In genomic region chr2:111157798-111158197, GRCh38 we compare ENCODE assay signal across 9 cellular contexts. TPM values are rescaled to one million over a fixed set of nuclear protein-coding genes. Genes with fewer than 3 reads are reported as not detected.
DNase-seq lines count a peak whose midpoint lies in the region; ATAC-seq and TF ChIP-seq lines count a peak whose summit lies in the region.
"Had no signal": no experiment of that assay in that cellular context is flagged by ENCODE, and none has a peak within 500 bp of the region (broad histone marks: within the 10 kb centered on the region; RNA-seq: fewer than 3 reads in every experiment).

No MANE protein-coding gene starts in this region.

- H3K27ac Mint-ChIP-seq in nephron progenitor cell, result peak overlapping the region; percentile 50
- H3K27ac Mint-ChIP-seq in Calu3 (ENCODE audit: unreplicated experiment), result no peak overlapping the region
- H3K27ac Mint-ChIP-seq in MCF 10A (ENCODE audit: low read depth, unreplicated experiment), result no peak overlapping the region

- H3K4me2 ChIP-seq in KMS-11, result peak overlapping the region; percentile 67

- DNase-seq in NCI-H510A treated with DMSO at 0.1 percent for 48 hours (lab: John Stamatoyannopoulos, UW) (peak; percentile 34), NCI-H510A (lab: John Stamatoyannopoulos, UW) (no peak), nephron progenitor cell (no peak), Calu3 (no peak), MCF 10A (ENCODE audit: unreplicated experiment) (no peak)
- DNase-seq in stimulated activated CD4-positive, alpha-beta T cell treated with anti-CD3 and anti-CD28 coated beads, Interleukin-2, amount 100 ng/mL, for 24 hours, result no peak

- peak; percentile 67 for ATAC-seq in GM21825 (IDR thresholded peaks at IDR 0.05; ENCODE audit: unreplicated experiment)
- ATAC-seq: K562 had no signal

- H3K27ac ChIP-seq in KMS-11, result peak overlapping the region; percentile 93

- H3K9me3 Mint-ChIP-seq in nephron progenitor cell (no peaks in the 10 kb centered on the region), Calu3 (ENCODE audit: low read depth, unreplicated experiment) (no peaks in the 10 kb centered on the region), MCF 10A (ENCODE audit: unreplicated experiment) (no peaks in the 10 kb centered on the region)

- H3K79me2 ChIP-seq in KMS-11 (ENCODE audit: insufficient read depth, low read depth), result peaks cover 21% of the 10 kb centered on the region; the same call in 1 of the 2 replicates

- no peaks in the 10 kb centered on the region for H4K20me1 ChIP-seq in KMS-11 (ENCODE audit: insufficient read depth)

- H3K27me3 Mint-ChIP-seq in nephron progenitor cell (ENCODE audit: low read depth, poor library complexity) (no peaks in the 10 kb centered on the region), Calu3 (ENCODE audit: unreplicated experiment) (no peaks in the 10 kb centered on the region), MCF 10A (ENCODE audit: insufficient read depth, unreplicated experiment) (no peaks in the 10 kb centered on the region)

- H2AFZ ChIP-seq in KMS-11 (ENCODE audit: low read depth), result no peak overlapping the region

- H3K27me3 ChIP-seq in KMS-11 (ENCODE audit: insufficient read depth, low read depth), result no peaks in the 10 kb centered on the region

- TF ChIP-seq CTCF in KMS-11 (conservative IDR thresholded peaks at IDR 0.05; ENCODE audit: low read depth, low read length), result no peak
- no peak for TF ChIP-seq CTCF in nephron progenitor cell (IDR thresholded peaks at IDR 0.05)
- TF ChIP-seq CTCF in Calu3 (IDR thresholded peaks at IDR 0.05; ENCODE audit: unreplicated experiment), result no peak
- no peak for TF ChIP-seq CTCF in MCF 10A (IDR thresholded peaks at IDR 0.05; ENCODE audit: unreplicated experiment)

- intact Hi-C loops in Calu3 (cut with micrococcal nuclease; ENCODE audit: unreplicated experiment) (no loop called here), MCF 10A (cut with micrococcal nuclease) (no loop called here)

- BruUV-seq in Calu3 (replicated peaks; lab: Mats Ljungman, UMichigan) (no TSS peak), MCF 10A (replicated peaks; lab: Mats Ljungman, UMichigan) (no TSS peak)

- no peaks in the 10 kb centered on the region for H3K36me3 ChIP-seq in KMS-11 (ENCODE audit: insufficient read depth)

- CTCF ChIA-PET in Calu3 (lab: Charles Lee), result interaction anchor here (0.5 kb wide), 1 partner anchor 20 kb away, joined by 3 read pairs; no protein-coding TSS in a partner anchor
- CTCF ChIA-PET in MCF 10A (lab: Yijun Ruan, JAX), result interaction anchor here (0.5 to 1.4 kb wide), 2 partner anchors 10 to 13 kb away, joined by 3 to 4 read pairs; no protein-coding TSS in a partner anchor

- H3K36me3 Mint-ChIP-seq in nephron progenitor cell (ENCODE audit: low read depth) (peaks cover 88% of the 10 kb centered on the region), Calu3 (ENCODE audit: insufficient read depth, unreplicated experiment) (peaks cover 4% of the 10 kb centered on the region), MCF 10A (ENCODE audit: insufficient read depth, unreplicated experiment) (peaks cover 77% of the 10 kb centered on the region)

- H3K4me3 ChIP-seq in KMS-11 (IDR thresholded peaks at IDR 0.05; ENCODE audit: insufficient read depth, low read depth, low read length), result no peak overlapping the region
- H3K4me3 ChIP-seq: K562 had no signal

- POLR2A ChIA-PET in MCF 10A (lab: Yijun Ruan, JAX), result interaction anchor here (1.0 to 1.8 kb wide), 2 partner anchors 11 to 34 kb away, joined by 3 to 5 read pairs; no protein-coding TSS in a partner anchor

- H3K9ac ChIP-seq in KMS-11, result peak overlapping the region; percentile 40; the same call in 1 of the 2 replicates

- H3K4me1 Mint-ChIP-seq in nephron progenitor cell (peaks cover 34% of the 10 kb centered on the region), Calu3 (ENCODE audit: low read depth, unreplicated experiment) (peaks cover 19% of the 10 kb centered on the region), MCF 10A (ENCODE audit: insufficient read depth, unreplicated experiment) (peaks cover 34% of the 10 kb centered on the region)

- no peak overlapping the region for H3K4me3 Mint-ChIP-seq in nephron progenitor cell
- H3K4me3 Mint-ChIP-seq in Calu3 (ENCODE audit: low read depth, unreplicated experiment), result no peak overlapping the region
- H3K4me3 Mint-ChIP-seq in MCF 10A (ENCODE audit: unreplicated experiment), result no peak overlapping the region

- H3K4me1 ChIP-seq in KMS-11 (ENCODE audit: low read depth, poor library complexity, severe bottlenecking), result peaks cover 82% of the 10 kb centered on the region

RNA-seq across cellular contexts. Expression of gene BCL2L11, which starts 37.1 kb away (rescaled TPM):
- 17.6 and 18.4 TPM in 2 replicates for total RNA-seq in Calu3 (2022)
- total RNA-seq in MCF 10A (2022), result 5.8 and 8.4 TPM in 2 replicates
